10 cellular contexts compared by ENCODE assay signal in the genomic region with DNA sequence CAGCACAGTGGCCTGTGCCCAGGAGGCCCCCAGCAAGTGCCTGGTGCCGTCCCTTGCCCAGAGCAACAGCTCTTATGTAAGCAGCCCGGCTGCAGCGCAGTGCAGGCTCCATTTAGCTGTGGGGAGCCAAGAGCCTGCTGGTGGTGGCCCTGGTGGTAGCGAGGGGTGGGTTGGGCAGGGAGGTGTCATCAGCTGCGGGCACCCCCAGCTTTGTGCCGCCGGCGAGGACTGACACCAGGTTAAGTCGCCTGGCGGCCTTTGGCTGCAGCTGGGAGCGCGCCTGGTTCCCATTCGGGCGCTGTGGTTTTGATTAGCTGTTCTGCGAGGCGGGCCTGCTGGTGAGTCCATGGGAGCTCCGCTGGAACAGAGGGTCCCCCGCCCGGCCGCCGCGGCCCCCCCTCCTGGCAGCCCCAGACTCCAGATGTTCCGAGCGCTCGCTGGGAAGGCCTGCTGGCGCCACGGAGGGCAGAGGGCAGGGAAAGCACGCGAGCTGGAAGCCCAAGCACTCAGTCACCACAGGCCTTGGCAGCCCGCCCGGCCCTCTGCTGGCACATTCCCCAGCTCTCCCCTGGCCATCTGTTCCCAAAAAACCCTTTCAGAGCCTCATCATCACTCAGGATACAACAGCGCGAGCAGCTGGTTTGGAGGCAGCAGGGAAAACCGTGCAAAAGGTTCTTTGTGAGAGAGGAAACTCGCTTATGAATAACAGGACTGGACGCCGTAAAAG. TPM values are rescaled to one million over a fixed set of nuclear protein-coding genes. Genes with fewer than 3 reads are reported as not detected.
DNase-seq lines count a peak whose midpoint lies in the region; ATAC-seq and TF ChIP-seq lines count a peak whose summit lies in the region.
"Had no signal": no experiment of that assay in that cellular context is flagged by ENCODE, and none has a peak within 500 bp of the region (broad histone marks: within the 10 kb centered on the region; RNA-seq: fewer than 3 reads in every experiment).

No MANE protein-coding gene starts in this region.

- H3K4me3 ChIP-seq in A673 (ENCODE audit: low read depth, low read length, poor library complexity, severe bottlenecking) = peak overlapping the region; percentile 25
- peak overlapping the region; percentile 8; the same call in 1 of the 2 replicates for H3K4me3 ChIP-seq in SJSA1
- H3K4me3 ChIP-seq in mucosa of rectum (ENCODE audit: low read length in 2 of 2) = peak overlapping the region; percentile 10 to 31

- H3K36me3 Mint-ChIP-seq in activated naive CD8-positive, alpha-beta T cell treated with anti-CD3 and anti-CD28 coated beads for 36 hours = no peaks in the 10 kb centered on the region

- intact Hi-C loops in A673 (cut with micrococcal nuclease; ENCODE audit: unreplicated experiment) = no loop called here

- H3K4me3 Mint-ChIP-seq in activated naive CD8-positive, alpha-beta T cell treated with anti-CD3 and anti-CD28 coated beads for 36 hours = no peak overlapping the region
- H3K4me3 Mint-ChIP-seq: stimulated activated naive CD8-positive, alpha-beta T cell treated with anti-CD3 and anti-CD28 coated beads, Interleukin-15, Interleukin-2, amounts not matched to agents 100 ng/mL and 50 ng/mL, for 24 hours had no signal

- BruUV-seq in A673 (replicated peaks; lab: Mats Ljungman, UMichigan) = no TSS peak

- POLR2A ChIA-PET in A673 (lab: Charles Lee; ENCODE audit: low non-redundant PET) = no interaction called here

- H3K27me3 Mint-ChIP-seq in activated naive CD8-positive, alpha-beta T cell treated with anti-CD3 and anti-CD28 coated beads for 36 hours = peaks cover 34% of the 10 kb centered on the region

- H3K27ac Mint-ChIP-seq in activated naive CD8-positive, alpha-beta T cell treated with anti-CD3 and anti-CD28 coated beads for 36 hours = no peak overlapping the region
- H3K27ac Mint-ChIP-seq: stimulated activated naive CD8-positive, alpha-beta T cell treated with anti-CD3 and anti-CD28 coated beads, Interleukin-15, Interleukin-2, amounts not matched to agents 100 ng/mL and 50 ng/mL, for 24 hours had no signal

- TF ChIP-seq CTCF in A673 (conservative IDR thresholded peaks at IDR 0.05; ENCODE audit: low read depth, low read length) = peak; percentile 45

- no peaks in the 10 kb centered on the region for H3K4me1 Mint-ChIP-seq in activated naive CD8-positive, alpha-beta T cell treated with anti-CD3 and anti-CD28 coated beads for 36 hours

- CTCF ChIA-PET in A673 (lab: Charles Lee) = interaction anchor here (0.6 to 1.6 kb wide), 4 partner anchors 18 to 23 kb away, joined by 3 to 5 read pairs (median 4); partner anchors contain the start of gene ATOH8

- no peaks in the 10 kb centered on the region for H3K9me3 Mint-ChIP-seq in activated naive CD8-positive, alpha-beta T cell treated with anti-CD3 and anti-CD28 coated beads for 36 hours
- H3K9me3 Mint-ChIP-seq: stimulated activated naive CD8-positive, alpha-beta T cell treated with anti-CD3 and anti-CD28 coated beads, Interleukin-15, Interleukin-2, amounts not matched to agents 100 ng/mL and 50 ng/mL, for 24 hours had no signal

- no peak for ATAC-seq in HG02610 (IDR thresholded peaks at IDR 0.05; ENCODE audit: unreplicated experiment)

- H3K9me3 ChIP-seq in A673 (ENCODE audit: low read depth, low read length, poor library complexity, severe bottlenecking) = no peaks in the 10 kb centered on the region
- H3K9me3 ChIP-seq in SJSA1 (replicated peaks) = no peaks in the 10 kb centered on the region
- no peaks in the 10 kb centered on the region for H3K9me3 ChIP-seq in mucosa of rectum (ENCODE audit: control insufficient read depth in 2 of 2, low read length in 2 of 2)

- peaks cover 64% of the 10 kb centered on the region for H3K4me1 ChIP-seq in A673 (ENCODE audit: insufficient read depth, low read length, poor library complexity, severe bottlenecking)
- peaks cover 73% of the 10 kb centered on the region for H3K4me1 ChIP-seq in SJSA1 (replicated peaks)
- H3K4me1 ChIP-seq in mucosa of rectum (ENCODE audit: control insufficient read depth in 2 of 2, insufficient read depth in 2 of 2, low read length in 2 of 2) = peaks cover 26 to 29% of the 10 kb centered on the region in 2 donors

- H3K27ac ChIP-seq in A673 (ENCODE audit: low read depth, low read length, poor library complexity, severe bottlenecking) (peak overlapping the region; percentile 80), SJSA1 (peak overlapping the region; percentile 80), mucosa of rectum (ENCODE audit: low read depth in 2 of 2, low read length in 2 of 2) (peak overlapping the region; percentile 42 to 49)

- peak; percentile 98 for DNase-seq in A673 (ENCODE audit: low spot score)
- peak; percentile 99 to 100 for DNase-seq in SJSA1 (ENCODE audit: low read depth in 1 of 2, low spot score in 2 of 2)
- DNase-seq in fibroblast of gingiva (ENCODE audit: low read depth) = peak; percentile 100
- DNase-seq in activated naive CD8-positive, alpha-beta T cell treated with anti-CD3 and anti-CD28 coated beads for 36 hours = no peak
- no peak for DNase-seq in activated naive CD4-positive, alpha-beta T cell treated with anti-CD3 and anti-CD28 coated beads, Interleukin-2, amount 50 U/mL, for 16 hours

- H3K9ac ChIP-seq in mucosa of rectum (ENCODE audit: low read depth in 1 of 2, low read length in 2 of 2) = no peak overlapping the region

- H3K36me3 ChIP-seq in A673 (ENCODE audit: insufficient read depth, low read length, poor library complexity, severe bottlenecking) (no peaks in the 10 kb centered on the region), SJSA1 (peaks cover 14% of the 10 kb centered on the region), mucosa of rectum (ENCODE audit: control insufficient read depth in 2 of 2, insufficient read depth in 2 of 2, low read length in 2 of 2) (no peaks in the 10 kb centered on the region)

- TF ChIP-seq EP300 in Ishikawa (IDR thresholded peaks at IDR 0.05; ENCODE audit: borderline replicate concordance) = peak; percentile 74; the same call in 1 of the 2 replicates

- TF ChIP-seq RAD21 in Ishikawa (IDR thresholded peaks at IDR 0.05; ENCODE audit: low read depth) = no peak; the same call in 1 of the 2 replicates

- H3K27me3 ChIP-seq in A673 (replicated peaks; ENCODE audit: insufficient read depth, low read depth, low read length, poor library complexity) (no peaks in the 10 kb centered on the region), SJSA1 (replicated peaks) (no peaks in the 10 kb centered on the region), mucosa of rectum (ENCODE audit: control insufficient read depth in 2 of 2, insufficient read depth in 2 of 2, low read length in 2 of 2) (no peaks in the 10 kb centered on the region)

TF ChIP-seq in Ishikawa, 13 proteins besides CTCF, POLR2A, EP300 and RAD21:
- TF ChIP-seq TEAD4 (IDR thresholded peaks at IDR 0.05) (peak; percentile 90), TCF12 (IDR thresholded peaks at IDR 0.05; ENCODE audit: low read depth) (peak; percentile 97), CREB1 (IDR thresholded peaks at IDR 0.05; ENCODE audit: low read depth) (no peak), CEBPB (IDR thresholded peaks at IDR 0.05) (no peak), EGR1 (IDR thresholded peaks at IDR 0.05) (no peak), TAF1 (IDR thresholded peaks at IDR 0.05; ENCODE audit: low read depth) (no peak), YY1 (IDR thresholded peaks at IDR 0.05; ENCODE audit: low read depth) (peak; percentile 38; the same call in 1 of the 2 replicates), FOXM1 (IDR thresholded peaks at IDR 0.05; ENCODE audit: borderline replicate concordance, low read depth) (no peak), ZBTB7A (IDR thresholded peaks at IDR 0.05; ENCODE audit: low read depth) (no peak; the same call in 1 of the 2 replicates), NFIC (IDR thresholded peaks at IDR 0.05) (peak; percentile 99)
- TF ChIP-seq, protein P1, sequence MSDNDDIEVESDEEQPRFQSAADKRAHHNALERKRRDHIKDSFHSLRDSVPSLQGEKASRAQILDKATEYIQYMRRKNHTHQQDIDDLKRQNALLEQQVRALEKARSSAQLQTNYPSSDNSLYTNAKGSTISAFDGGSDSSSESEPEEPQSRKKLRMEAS (IDR thresholded peaks at IDR 0.05) = peak; percentile 68
- TF ChIP-seq, protein P2, sequence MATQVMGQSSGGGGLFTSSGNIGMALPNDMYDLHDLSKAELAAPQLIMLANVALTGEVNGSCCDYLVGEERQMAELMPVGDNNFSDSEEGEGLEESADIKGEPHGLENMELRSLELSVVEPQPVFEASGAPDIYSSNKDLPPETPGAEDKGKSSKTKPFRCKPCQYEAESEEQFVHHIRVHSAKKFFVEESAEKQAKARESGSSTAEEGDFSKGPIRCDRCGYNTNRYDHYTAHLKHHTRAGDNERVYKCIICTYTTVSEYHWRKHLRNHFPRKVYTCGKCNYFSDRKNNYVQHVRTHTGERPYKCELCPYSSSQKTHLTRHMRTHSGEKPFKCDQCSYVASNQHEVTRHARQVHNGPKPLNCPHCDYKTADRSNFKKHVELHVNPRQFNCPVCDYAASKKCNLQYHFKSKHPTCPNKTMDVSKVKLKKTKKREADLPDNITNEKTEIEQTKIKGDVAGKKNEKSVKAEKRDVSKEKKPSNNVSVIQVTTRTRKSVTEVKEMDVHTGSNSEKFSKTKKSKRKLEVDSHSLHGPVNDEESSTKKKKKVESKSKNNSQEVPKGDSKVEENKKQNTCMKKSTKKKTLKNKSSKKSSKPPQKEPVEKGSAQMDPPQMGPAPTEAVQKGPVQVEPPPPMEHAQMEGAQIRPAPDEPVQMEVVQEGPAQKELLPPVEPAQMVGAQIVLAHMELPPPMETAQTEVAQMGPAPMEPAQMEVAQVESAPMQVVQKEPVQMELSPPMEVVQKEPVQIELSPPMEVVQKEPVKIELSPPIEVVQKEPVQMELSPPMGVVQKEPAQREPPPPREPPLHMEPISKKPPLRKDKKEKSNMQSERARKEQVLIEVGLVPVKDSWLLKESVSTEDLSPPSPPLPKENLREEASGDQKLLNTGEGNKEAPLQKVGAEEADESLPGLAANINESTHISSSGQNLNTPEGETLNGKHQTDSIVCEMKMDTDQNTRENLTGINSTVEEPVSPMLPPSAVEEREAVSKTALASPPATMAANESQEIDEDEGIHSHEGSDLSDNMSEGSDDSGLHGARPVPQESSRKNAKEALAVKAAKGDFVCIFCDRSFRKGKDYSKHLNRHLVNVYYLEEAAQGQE (IDR thresholded peaks at IDR 0.05; ENCODE audit: low read depth) = no peak
- TF ChIP-seq, protein P3, sequence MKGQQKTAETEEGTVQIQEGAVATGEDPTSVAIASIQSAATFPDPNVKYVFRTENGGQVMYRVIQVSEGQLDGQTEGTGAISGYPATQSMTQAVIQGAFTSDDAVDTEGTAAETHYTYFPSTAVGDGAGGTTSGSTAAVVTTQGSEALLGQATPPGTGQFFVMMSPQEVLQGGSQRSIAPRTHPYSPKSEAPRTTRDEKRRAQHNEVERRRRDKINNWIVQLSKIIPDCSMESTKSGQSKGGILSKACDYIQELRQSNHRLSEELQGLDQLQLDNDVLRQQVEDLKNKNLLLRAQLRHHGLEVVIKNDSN (IDR thresholded peaks at IDR 0.05) = no peak

RNA-seq across cellular contexts. Expression of gene ATOH8, which starts 18.4 kb away (rescaled TPM):
- total RNA-seq in A673 (2021) = 4.3 and 4.6 TPM in 2 replicates
- total RNA-seq in SJSA1 (2014; rRNA removed; shearing (Covaris generic)) = 9.8 and 16.4 TPM in 2 replicates
- total RNA-seq in activated naive CD8-positive, alpha-beta T cell treated with anti-CD3 and anti-CD28 coated beads for 36 hours = not detected
- total RNA-seq: activated CD8-positive, alpha-beta memory T cell treated with anti-CD3 and anti-CD28 coated beads for 36 hours had no signal

Comparison
In these comparisons a context has a peak if more than half of its experiments do, and no peak if none do; other contexts are left out.
1. DNase-seq: peak in A673 (single experiment), SJSA1 (2 of 2) and fibroblast of gingiva (single experiment); none in activated naive CD8-positive, alpha-beta T cell treated with anti-CD3 and anti-CD28 coated beads for 36 hours (single experiment) and activated naive CD4-positive, alpha-beta T cell treated with anti-CD3 and anti-CD28 coated beads, Interleukin-2, amount 50 U/mL, for 16 hours (single experiment).
2. Peak in every context shown above with its lines, with median percentiles within 50 percentile points of each other: H3K27ac ChIP-seq and H3K4me3 ChIP-seq.